Comparison of ENCODE assay signal across 17 cellular contexts in the genomic region with DNA sequence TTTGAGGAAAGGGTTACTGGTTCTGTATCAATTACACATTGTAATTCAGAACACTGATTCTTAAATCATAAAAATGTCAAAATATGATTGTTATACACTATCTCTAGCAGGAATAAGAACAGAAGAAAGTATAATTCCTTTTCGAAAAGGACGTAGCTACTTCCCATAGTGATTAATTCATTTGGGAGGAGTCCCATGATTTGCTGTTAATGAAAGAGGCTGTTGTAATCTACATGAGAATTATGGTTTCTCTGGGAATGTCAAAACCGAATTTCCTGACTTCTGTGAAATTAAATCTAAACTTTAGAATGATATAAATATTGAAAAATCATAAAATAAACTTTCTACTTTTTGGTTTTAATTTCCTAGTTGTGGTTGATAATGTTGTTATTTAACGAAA.
DNase-seq lines count a peak whose midpoint lies in the region; ATAC-seq and TF ChIP-seq lines count a peak whose summit lies in the region.
"Had no signal": no experiment of that assay in that cellular context is flagged by ENCODE, and none has a peak within 500 bp of the region (broad histone marks: within the 10 kb centered on the region; RNA-seq: fewer than 3 reads in every experiment).

No MANE protein-coding gene starts in this region.

- H3K27ac Mint-ChIP-seq in GM23338 (0 out of 2 replicates have a peak overlapping the region, but pooled peaks have one; percentile 51), WTC11 (peak overlapping the region; percentile 22; the same call in 1 of the 2 replicates)
- H3K27ac Mint-ChIP-seq: CD4-positive, alpha-beta T cell had no signal

- no peaks in the 10 kb centered on the region for H3K27me3 Mint-ChIP-seq in GM23338 (ENCODE audit: insufficient read depth, low read depth, poor library complexity)
- no peaks in the 10 kb centered on the region for H3K27me3 Mint-ChIP-seq in WTC11 (ENCODE audit: low read depth)

- no peak for TF ChIP-seq EP300 in gastroesophageal sphincter (IDR thresholded peaks at IDR 0.05)

- H3K4me3 Mint-ChIP-seq in GM23338 (no peak overlapping the region), WTC11 (no peak overlapping the region)
- H3K4me3 Mint-ChIP-seq: CD4-positive, alpha-beta T cell; H9 had no signal

- no peak for ATAC-seq in GM23338
- no peak for ATAC-seq in WTC11
- no peak for ATAC-seq in gastroesophageal sphincter
- ATAC-seq in HG03045 (IDR thresholded peaks at IDR 0.05; ENCODE audit: unreplicated experiment): no peak
- ATAC-seq: A549, GM12878, K562 had no signal

- no peak for TF ChIP-seq POLR2A in gastroesophageal sphincter (IDR thresholded peaks at IDR 0.05)

- H3K27me3 ChIP-seq in GM23338 (ENCODE audit: insufficient read depth): no peaks in the 10 kb centered on the region
- H3K27me3 ChIP-seq in gastroesophageal sphincter: no peaks in the 10 kb centered on the region

- H3K27ac ChIP-seq in GM23338 (ENCODE audit: low read depth): no peak overlapping the region
- H3K27ac ChIP-seq in gastroesophageal sphincter: no peak overlapping the region
- H3K27ac ChIP-seq: A549, C4-2B had no signal

- H3K9me3 ChIP-seq in gastroesophageal sphincter: no peaks in the 10 kb centered on the region
- H3K9me3 ChIP-seq: A549 had no signal

- no peak overlapping the region for H2AFZ ChIP-seq in GM23338

- no peak for DNase-seq in GM23338 (ENCODE audit: low spot score)
- no peak for DNase-seq in WTC11 (ENCODE audit: low spot score)
- peak; percentile 68 for DNase-seq in foreskin melanocyte
- DNase-seq in stimulated activated CD4-positive, alpha-beta T cell treated with anti-CD3 and anti-CD28 coated beads, Interleukin-4, amount 100 ng/mL, for 4 hours: no peak
- no peak for DNase-seq in NCI-H128 (lab: John Stamatoyannopoulos, UW; ENCODE audit: unreplicated experiment)
- DNase-seq: AML-193; Calu3; CD4-positive, alpha-beta T cell; DMS79 treated with DMSO at 0.1 percent for 48 hours; H9; IMR-90 had no signal

- H3K36me3 ChIP-seq in GM23338 (ENCODE audit: insufficient read depth) (no peaks in the 10 kb centered on the region), gastroesophageal sphincter (no peaks in the 10 kb centered on the region)

- H3K4me1 ChIP-seq in GM23338 (ENCODE audit: insufficient read depth) (peaks cover 13% of the 10 kb centered on the region), gastroesophageal sphincter (no peaks in the 10 kb centered on the region)
- H3K4me1 ChIP-seq: A549 had no signal

- H3K4me3 ChIP-seq in GM23338 (no peak overlapping the region), gastroesophageal sphincter (no peak overlapping the region)
- H3K4me3 ChIP-seq: A549, GM12878, K562 had no signal

- H3K79me2 ChIP-seq in GM23338 (replicated peaks; ENCODE audit: insufficient read depth): no peaks in the 10 kb centered on the region

- CTCF ChIA-PET in WTC11 (lab: Charles Lee): no interaction called here

- H3F3A ChIP-seq in GM23338 (replicated peaks; ENCODE audit: low read depth): no peaks in the 10 kb centered on the region

- 64 to 70% methylated on average over 4 of the region's 4 CpGs for WGBS in gastroesophageal sphincter (ENCODE audit: low coverage in 1 of 2), 2 donors

- H3K4me1 Mint-ChIP-seq in GM23338 (peaks cover 15% of the 10 kb centered on the region), WTC11 (peaks cover 16% of the 10 kb centered on the region)

- TF ChIP-seq CTCF in GM23338 (conservative IDR thresholded peaks at IDR 0.05; ENCODE audit: low read depth in 2 of 2): no peak
- no peak for TF ChIP-seq CTCF in WTC11 (IDR thresholded peaks at IDR 0.05)
- TF ChIP-seq CTCF in gastroesophageal sphincter (IDR thresholded peaks at IDR 0.05): no peak

- no peak overlapping the region for H3K4me2 ChIP-seq in GM23338
- H3K4me2 ChIP-seq: A549 had no signal

- POLR2A ChIA-PET in WTC11 (lab: Charles Lee): no interaction called here

- no peaks in the 10 kb centered on the region for H4K20me1 ChIP-seq in GM23338 (replicated peaks; ENCODE audit: insufficient read depth)

- H3K36me3 Mint-ChIP-seq in GM23338 (ENCODE audit: low read depth) (no peaks in the 10 kb centered on the region), WTC11 (no peaks in the 10 kb centered on the region)

- no peaks in the 10 kb centered on the region for H3K9me2 ChIP-seq in GM23338 (ENCODE audit: insufficient read depth)

- H3K9me3 Mint-ChIP-seq in GM23338 (no peaks in the 10 kb centered on the region), WTC11 (peaks cover 3% of the 10 kb centered on the region; the same call in 1 of the 2 replicates)
- H3K9me3 Mint-ChIP-seq: CD4-positive, alpha-beta T cell; H9 had no signal

TF ChIP-seq in GM23338, 12 proteins besides CTCF, POLR2A, EP300 and RAD21 (continues in another document):
- TF ChIP-seq CREB1 (CRISPR knock-in tag; IDR thresholded peaks at IDR 0.05; ENCODE audit: low read depth): no peak
- TF ChIP-seq, protein P1, sequence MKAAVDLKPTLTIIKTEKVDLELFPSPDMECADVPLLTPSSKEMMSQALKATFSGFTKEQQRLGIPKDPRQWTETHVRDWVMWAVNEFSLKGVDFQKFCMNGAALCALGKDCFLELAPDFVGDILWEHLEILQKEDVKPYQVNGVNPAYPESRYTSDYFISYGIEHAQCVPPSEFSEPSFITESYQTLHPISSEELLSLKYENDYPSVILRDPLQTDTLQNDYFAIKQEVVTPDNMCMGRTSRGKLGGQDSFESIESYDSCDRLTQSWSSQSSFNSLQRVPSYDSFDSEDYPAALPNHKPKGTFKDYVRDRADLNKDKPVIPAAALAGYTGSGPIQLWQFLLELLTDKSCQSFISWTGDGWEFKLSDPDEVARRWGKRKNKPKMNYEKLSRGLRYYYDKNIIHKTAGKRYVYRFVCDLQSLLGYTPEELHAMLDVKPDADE (IDR thresholded peaks at IDR 0.05): no peak

TF ChIP-seq in WTC11, 78 proteins besides CTCF, POLR2A, EP300 and RAD21 (continues in another document):
- TF ChIP-seq RELA (CRISPR knock-in tag; IDR thresholded peaks at IDR 0.05; ENCODE audit: borderline replicate concordance) (no peak), KAT7 (CRISPR knock-in tag; IDR thresholded peaks at IDR 0.05; ENCODE audit: borderline replicate concordance) (no peak), IRF2 (CRISPR knock-in tag; IDR thresholded peaks at IDR 0.05; ENCODE audit: borderline replicate concordance, low read depth) (no peak), ELF4 (CRISPR knock-in tag; IDR thresholded peaks at IDR 0.05; ENCODE audit: low read depth) (no peak), ZNF423 (CRISPR knock-in tag; IDR thresholded peaks at IDR 0.05) (no peak), ZNF396 (CRISPR knock-in tag; IDR thresholded peaks at IDR 0.05; ENCODE audit: borderline replicate concordance) (no peak), NFE2L1 (CRISPR knock-in tag; IDR thresholded peaks at IDR 0.05) (no peak)
- TF ChIP-seq, protein P2, sequence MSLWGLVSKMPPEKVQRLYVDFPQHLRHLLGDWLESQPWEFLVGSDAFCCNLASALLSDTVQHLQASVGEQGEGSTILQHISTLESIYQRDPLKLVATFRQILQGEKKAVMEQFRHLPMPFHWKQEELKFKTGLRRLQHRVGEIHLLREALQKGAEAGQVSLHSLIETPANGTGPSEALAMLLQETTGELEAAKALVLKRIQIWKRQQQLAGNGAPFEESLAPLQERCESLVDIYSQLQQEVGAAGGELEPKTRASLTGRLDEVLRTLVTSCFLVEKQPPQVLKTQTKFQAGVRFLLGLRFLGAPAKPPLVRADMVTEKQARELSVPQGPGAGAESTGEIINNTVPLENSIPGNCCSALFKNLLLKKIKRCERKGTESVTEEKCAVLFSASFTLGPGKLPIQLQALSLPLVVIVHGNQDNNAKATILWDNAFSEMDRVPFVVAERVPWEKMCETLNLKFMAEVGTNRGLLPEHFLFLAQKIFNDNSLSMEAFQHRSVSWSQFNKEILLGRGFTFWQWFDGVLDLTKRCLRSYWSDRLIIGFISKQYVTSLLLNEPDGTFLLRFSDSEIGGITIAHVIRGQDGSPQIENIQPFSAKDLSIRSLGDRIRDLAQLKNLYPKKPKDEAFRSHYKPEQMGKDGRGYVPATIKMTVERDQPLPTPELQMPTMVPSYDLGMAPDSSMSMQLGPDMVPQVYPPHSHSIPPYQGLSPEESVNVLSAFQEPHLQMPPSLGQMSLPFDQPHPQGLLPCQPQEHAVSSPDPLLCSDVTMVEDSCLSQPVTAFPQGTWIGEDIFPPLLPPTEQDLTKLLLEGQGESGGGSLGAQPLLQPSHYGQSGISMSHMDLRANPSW (CRISPR knock-in tag; conservative IDR thresholded peaks at IDR 0.05; ENCODE audit: low read depth): no peak
- TF ChIP-seq, protein P3, sequence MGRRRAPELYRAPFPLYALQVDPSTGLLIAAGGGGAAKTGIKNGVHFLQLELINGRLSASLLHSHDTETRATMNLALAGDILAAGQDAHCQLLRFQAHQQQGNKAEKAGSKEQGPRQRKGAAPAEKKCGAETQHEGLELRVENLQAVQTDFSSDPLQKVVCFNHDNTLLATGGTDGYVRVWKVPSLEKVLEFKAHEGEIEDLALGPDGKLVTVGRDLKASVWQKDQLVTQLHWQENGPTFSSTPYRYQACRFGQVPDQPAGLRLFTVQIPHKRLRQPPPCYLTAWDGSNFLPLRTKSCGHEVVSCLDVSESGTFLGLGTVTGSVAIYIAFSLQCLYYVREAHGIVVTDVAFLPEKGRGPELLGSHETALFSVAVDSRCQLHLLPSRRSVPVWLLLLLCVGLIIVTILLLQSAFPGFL (CRISPR knock-in tag; IDR thresholded peaks at IDR 0.05; ENCODE audit: borderline replicate concordance): no peak
- TF ChIP-seq, protein P4, sequence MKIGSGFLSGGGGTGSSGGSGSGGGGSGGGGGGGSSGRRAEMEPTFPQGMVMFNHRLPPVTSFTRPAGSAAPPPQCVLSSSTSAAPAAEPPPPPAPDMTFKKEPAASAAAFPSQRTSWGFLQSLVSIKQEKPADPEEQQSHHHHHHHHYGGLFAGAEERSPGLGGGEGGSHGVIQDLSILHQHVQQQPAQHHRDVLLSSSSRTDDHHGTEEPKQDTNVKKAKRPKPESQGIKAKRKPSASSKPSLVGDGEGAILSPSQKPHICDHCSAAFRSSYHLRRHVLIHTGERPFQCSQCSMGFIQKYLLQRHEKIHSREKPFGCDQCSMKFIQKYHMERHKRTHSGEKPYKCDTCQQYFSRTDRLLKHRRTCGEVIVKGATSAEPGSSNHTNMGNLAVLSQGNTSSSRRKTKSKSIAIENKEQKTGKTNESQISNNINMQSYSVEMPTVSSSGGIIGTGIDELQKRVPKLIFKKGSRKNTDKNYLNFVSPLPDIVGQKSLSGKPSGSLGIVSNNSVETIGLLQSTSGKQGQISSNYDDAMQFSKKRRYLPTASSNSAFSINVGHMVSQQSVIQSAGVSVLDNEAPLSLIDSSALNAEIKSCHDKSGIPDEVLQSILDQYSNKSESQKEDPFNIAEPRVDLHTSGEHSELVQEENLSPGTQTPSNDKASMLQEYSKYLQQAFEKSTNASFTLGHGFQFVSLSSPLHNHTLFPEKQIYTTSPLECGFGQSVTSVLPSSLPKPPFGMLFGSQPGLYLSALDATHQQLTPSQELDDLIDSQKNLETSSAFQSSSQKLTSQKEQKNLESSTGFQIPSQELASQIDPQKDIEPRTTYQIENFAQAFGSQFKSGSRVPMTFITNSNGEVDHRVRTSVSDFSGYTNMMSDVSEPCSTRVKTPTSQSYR (CRISPR knock-in tag; IDR thresholded peaks at IDR 0.05): no peak
